Comparison of ENCODE assay signal across 8 cellular contexts in the genomic region with DNA sequence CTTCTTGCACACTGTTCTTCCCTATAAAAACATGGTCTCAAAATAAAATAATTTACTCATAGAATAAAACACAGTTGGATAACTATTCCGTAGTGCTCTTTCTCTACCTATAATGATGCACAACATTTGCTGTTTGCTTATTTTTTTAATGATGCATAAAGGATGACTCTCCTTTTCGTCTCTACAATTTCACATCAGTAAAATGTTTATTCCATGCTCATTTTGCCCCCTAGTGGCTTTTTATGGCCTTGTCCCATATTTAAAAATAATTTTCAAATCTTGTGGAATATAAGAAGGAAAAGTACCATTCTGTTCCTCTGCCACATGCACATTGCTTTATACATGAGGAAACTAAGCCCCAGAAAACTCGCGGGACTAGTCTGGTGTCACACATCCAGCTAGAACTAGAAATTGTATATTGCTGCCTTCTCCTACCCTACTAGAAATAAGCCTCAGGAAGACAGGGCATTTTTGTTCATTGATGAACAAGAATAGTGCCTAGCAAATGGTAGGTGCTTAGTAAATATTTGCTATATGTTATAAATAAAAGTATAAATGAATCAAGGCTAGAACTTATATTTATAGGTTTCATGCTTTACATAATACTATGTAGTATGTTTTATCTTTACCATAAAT. TPM values are rescaled to one million over a fixed set of nuclear protein-coding genes. Genes with fewer than 3 reads are reported as not detected.
A peak's percentile ranks its signal among the peaks of the same experiment; 100 is the strongest.
DNase-seq lines count a peak whose midpoint lies in the region; ATAC-seq and TF ChIP-seq lines count a peak whose summit lies in the region.

No MANE protein-coding gene starts in this region.

- TF ChIP-seq CTCF in heart right ventricle (IDR thresholded peaks at IDR 0.05) (peak; percentile 42 to 79 (median 73)), coronary artery (IDR thresholded peaks at IDR 0.05) (peak; percentile 54), osteoblast (IDR thresholded peaks at IDR 0.05; ENCODE audit: extremely low read depth, low read depth, low read length) (peak; percentile 74)

- H3K9me3 ChIP-seq in heart right ventricle: no peaks in the 10 kb centered on the region
- no peaks in the 10 kb centered on the region for H3K9me3 ChIP-seq in osteoblast (ENCODE audit: low read depth, low read length)

- peak overlapping the region; percentile 69 for H2AFZ ChIP-seq in osteoblast (ENCODE audit: low read length)

- no peaks in the 10 kb centered on the region for H3K79me2 ChIP-seq in osteoblast (ENCODE audit: insufficient read depth, low read length)

- H3K4me1 ChIP-seq in heart right ventricle (peaks cover 0 to 23% (median 6%) of the 10 kb centered on the region in 9 donors), osteoblast (ENCODE audit: insufficient read depth, low read length) (peaks cover 16% of the 10 kb centered on the region)

- WGBS in heart right ventricle, 2 donors: 13 to 22% methylated on average over 4 of the region's 4 CpGs

- H3K4me2 ChIP-seq in osteoblast (ENCODE audit: insufficient read depth, low read length): peak overlapping the region; percentile 5

- no peak for DNase-seq in heart right ventricle
- no peak for DNase-seq in Right ventricle myocardium inferior (ENCODE audit: missing footprints)
- DNase-seq in NCI-H82 treated with DMSO at 0.1 percent for 48 hours (lab: John Stamatoyannopoulos, UW; ENCODE audit: unreplicated experiment): peak; percentile 6
- DNase-seq in coronary artery (ENCODE audit: low spot score): no peak
- peak; percentile 85 for DNase-seq in osteoblast (ENCODE audit: insufficient read length, low spot score, missing footprints)

- intact Hi-C loops in heart right ventricle (cut with DNase I): no loop called here
- intact Hi-C loops in Right ventricle myocardium inferior (cut with DNase I): no loop called here

- H3K36me3 ChIP-seq in heart right ventricle (no peaks in the 10 kb centered on the region), osteoblast (ENCODE audit: insufficient read depth, low read length) (no peaks in the 10 kb centered on the region)

- no peak overlapping the region for H3K4me3 ChIP-seq in heart right ventricle
- H3K4me3 ChIP-seq in coronary artery: no peak overlapping the region
- H3K4me3 ChIP-seq in osteoblast (ENCODE audit: insufficient read depth, low read length): no peak overlapping the region

- ATAC-seq in heart right ventricle: no peak
- ATAC-seq in Right ventricle myocardium inferior: no peak
- ATAC-seq in GM19351 (IDR thresholded peaks at IDR 0.05; ENCODE audit: unreplicated experiment): no peak
- no peak for ATAC-seq in GM19324 (IDR thresholded peaks at IDR 0.05; ENCODE audit: low FRiP score, unreplicated experiment)
- no peak for ATAC-seq in GM18870 (IDR thresholded peaks at IDR 0.05; ENCODE audit: unreplicated experiment)

- H3K27me3 ChIP-seq in heart right ventricle: peaks cover 0 to 4% (median 0%) of the 10 kb centered on the region in 7 donors
- no peaks in the 10 kb centered on the region for H3K27me3 ChIP-seq in osteoblast (ENCODE audit: insufficient read depth, low read length)

- H3K27ac ChIP-seq in heart right ventricle: no peak overlapping the region
- no peak overlapping the region for H3K27ac ChIP-seq in coronary artery
- no peak overlapping the region for H3K27ac ChIP-seq in osteoblast (ENCODE audit: low read depth, low read length)

- no peaks in the 10 kb centered on the region for H4K20me1 ChIP-seq in osteoblast (ENCODE audit: insufficient read depth, low read length)

RNA-seq across cellular contexts. Expression of a gene that starts 12.7 kb away (rescaled TPM):
- total RNA-seq in heart right ventricle: under 1 TPM in 9 of 10 donors, not detected in 1; 0.02 to 0.42 (median 0.13) TPM
- polyA plus RNA-seq in heart right ventricle: under 1 TPM in 1 of 2 donors, not detected in 1; 0.07 TPM
- total RNA-seq in Right ventricle myocardium inferior: 0.03 TPM
- 1.5 and 3.6 TPM in 2 replicates for total RNA-seq in osteoblast

RNA-seq across cellular contexts. Expression of a gene that starts 12.9 kb away (rescaled TPM):
- total RNA-seq in heart right ventricle (10 to 100 TPM; 24.6 to 34.9 (median 28.3) TPM), Right ventricle myocardium inferior (22.5 TPM), osteoblast (99.5 and 111 TPM in 2 replicates)
- 10 to 100 TPM in 1 of 2 donors, 1 to 10 TPM in 1; 3.9 to 13.4 TPM for polyA plus RNA-seq in heart right ventricle

Comparison
In these comparisons a context has a peak if more than half of its experiments do, and no peak if none do; other contexts are left out.
1. DNase-seq: peak in NCI-H82 treated with DMSO at 0.1 percent for 48 hours (single experiment) and osteoblast (single experiment); none in heart right ventricle (0 of 2), Right ventricle myocardium inferior (single experiment) and coronary artery (single experiment).
2. Peak in every context shown above with its lines, with median percentiles within 50 percentile points of each other: CTCF ChIP-seq.